Comparison of ENCODE assay signal across 20 cellular contexts in the genomic region with DNA sequence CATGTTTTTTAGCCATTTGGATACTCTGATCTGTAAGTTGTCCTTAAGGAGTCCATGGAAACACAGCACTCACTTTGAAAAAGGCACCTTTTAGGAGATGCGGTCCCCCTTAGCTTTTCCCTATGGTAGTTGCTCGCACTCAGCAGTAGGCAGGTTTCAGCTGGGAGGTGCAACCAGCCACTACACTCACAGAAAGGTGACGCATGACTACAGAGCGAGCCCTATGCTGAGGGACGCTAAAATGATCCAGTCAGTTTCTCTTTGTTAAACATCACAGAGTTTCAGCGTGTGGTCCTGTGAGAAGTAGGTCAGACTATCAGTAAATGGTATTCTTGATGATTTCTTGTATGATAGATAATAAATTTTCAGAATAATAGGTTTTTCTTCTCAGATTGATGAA.
A peak's percentile ranks its signal among the peaks of the same experiment; 100 is the strongest.
DNase-seq lines count a peak whose midpoint lies in the region; ATAC-seq, FAIRE-seq and TF ChIP-seq lines count a peak whose summit lies in the region.
"Had no signal": no experiment of that assay in that cellular context is flagged by ENCODE, and none has a peak within 500 bp of the region (broad histone marks: within the 10 kb centered on the region; RNA-seq: fewer than 3 reads in every experiment).

No MANE protein-coding gene starts in this region.

- in situ Hi-C loops in K562 (cut with MboI) = no loop called here

- H3K9me3 ChIP-seq in K562 (replicated peaks; ENCODE audit: control insufficient read depth, insufficient read depth, low read depth, low read length) = peaks cover 3% of the 10 kb centered on the region; the same call in 1 of the 2 replicates
- H3K9me3 ChIP-seq: BLaER1, Caco-2 had no signal

- no peak overlapping the region for H3K4me2 ChIP-seq in K562 (ENCODE audit: insufficient read depth, low read length)
- H3K4me2 ChIP-seq: BLaER1 had no signal

- peak; percentile 10 for DNase-seq in NCI-H748 (lab: John Stamatoyannopoulos, UW; ENCODE audit: unreplicated experiment)
- no peak for DNase-seq in NCI-H748 treated with DMSO at 0.1 percent for 48 hours (lab: John Stamatoyannopoulos, UW)
- DNase-seq in K562 (ENCODE audit: extremely low read depth in 1 of 4, low spot score in 3 of 4) = no peak
- DNase-seq in iPS-NIHi11 (ENCODE audit: low spot score) = peak; percentile 9
- DNase-seq in SHP77 treated with DMSO at 0.1 percent for 48 hours (lab: John Stamatoyannopoulos, UW) = no peak
- DNase-seq in cerebellar cortex (ENCODE audit: low spot score) = no peak
- DNase-seq in activated CD4-positive, CD25-positive, alpha-beta regulatory T cell treated with anti-CD3 and anti-CD28 coated beads, Interleukin-2, amount 50 U/mL, for 72 hours = no peak
- DNase-seq: Caco-2; CD4-positive, CD25-positive, alpha-beta regulatory T cell; CD8-positive, alpha-beta T cell; DMS153; DND-41; H9 had no signal

- H3K27me3 ChIP-seq in K562 (ENCODE audit: control insufficient read depth in 2 of 2, insufficient read depth in 2 of 2, low read length in 2 of 2) = no peaks in the 10 kb centered on the region
- H3K27me3 ChIP-seq: BLaER1 had no signal

- intact Hi-C loops in K562 (cut with micrococcal nuclease) = no loop called here

- no peaks in the 10 kb centered on the region for H3K4me1 ChIP-seq in K562 (replicated peaks in 1 of 2; ENCODE audit: control insufficient read depth in 2 of 2, insufficient read depth in 2 of 2, low read length in 2 of 2)
- H3K4me1 ChIP-seq: BLaER1, Caco-2 had no signal

- ATAC-seq in K562 = no peak
- ATAC-seq: CD8-positive, alpha-beta T cell; HCT116 had no signal

- POLR2A ChIA-PET in K562 (lab: Yijun Ruan, JAX) = no interaction called here

- no peak overlapping the region for H3K9ac ChIP-seq in K562 (ENCODE audit: insufficient read depth in 1 of 2, low read depth in 2 of 2, low read length in 2 of 2)
- H3K9ac ChIP-seq: BLaER1 had no signal

- H4K20me1 ChIP-seq in K562 (replicated peaks; ENCODE audit: control insufficient read depth, insufficient read depth, low read length) = no peaks in the 10 kb centered on the region
- H4K20me1 ChIP-seq: BLaER1 had no signal

- no peak for TF ChIP-seq CTCF in K562 (IDR thresholded peaks at IDR 0.05 in 2 of 3, conservative IDR thresholded peaks at IDR 0.05 in 1 of 3; ENCODE audit: insufficient read depth in 2 of 3, low read depth in 1 of 3, low read length in 3 of 3)

- H2AFZ ChIP-seq in K562 (ENCODE audit: low read depth, low read length) = no peak overlapping the region

- CTCF ChIA-PET in K562 (lab: Yijun Ruan, JAX; ENCODE audit: low intra/inter-chr PET ratio) = no interaction called here

- H3K4me3 ChIP-seq in K562 = no peak overlapping the region
- H3K4me3 ChIP-seq: BLaER1 had no signal

- H3K79me2 ChIP-seq in K562 (ENCODE audit: control insufficient read depth, insufficient read depth, low read length) = no peaks in the 10 kb centered on the region

- no peak for TF ChIP-seq POLR2A in K562 (conservative IDR thresholded peaks at IDR 0.05)

- H3K36me3 ChIP-seq in K562 (ENCODE audit: control insufficient read depth, insufficient read depth, low read length) = no peaks in the 10 kb centered on the region
- H3K36me3 ChIP-seq: BLaER1 had no signal

- no peak for FAIRE-seq in K562 (lab: Jason Lieb, UNC)
- FAIRE-seq: A204.1, G401.6, GM12892 had no signal

- TF ChIP-seq EP300 in K562 (IDR thresholded peaks at IDR 0.05; ENCODE audit: low read length) = no peak

- 2% methylated on average over 6 of the region's 6 CpGs for WGBS in K562 (ENCODE audit: insufficient coverage, low coverage, missing lambda C conversion rate)

- H3K9me1 ChIP-seq in K562 (ENCODE audit: control insufficient read depth, insufficient read depth, low read length) = no peaks in the 10 kb centered on the region

- BruUV-seq in K562 (replicated peaks; lab: Mats Ljungman, UMichigan) = no TSS peak

- TF ChIP-seq RAD21 in K562 (CRISPR knock-in tag; conservative IDR thresholded peaks at IDR 0.05 in 1 of 2, IDR thresholded peaks at IDR 0.05 in 1 of 2) = no peak

- no peak overlapping the region for H3K27ac ChIP-seq in K562 (ENCODE audit: extremely low read depth, low read depth, low read length)
- H3K27ac ChIP-seq: 22Rv1, BLaER1, C4-2B had no signal

TF ChIP-seq in K562, 482 proteins besides CTCF, POLR2A, EP300 and RAD21:
- 0 out of 2 replicates have a peak, but pooled peaks have one; percentile 14 for TF ChIP-seq BHLHE40 (IDR thresholded peaks at IDR 0.05; ENCODE audit: low read length)
- no peak for TF ChIP-seq FOXK1 (CRISPR knock-in tag; IDR thresholded peaks at IDR 0.05; ENCODE audit: borderline replicate concordance)
- TF ChIP-seq PRMT5 (CRISPR knock-in tag; IDR thresholded peaks at IDR 0.05) = 0 out of 2 replicates have a peak, but pooled peaks have one; percentile 43

Comparison
In these comparisons a context has a peak if more than half of its experiments do, and no peak if none do; other contexts are left out.
1. DNase-seq: peak in NCI-H748 (single experiment) and iPS-NIHi11 (single experiment); none in NCI-H748 treated with DMSO at 0.1 percent for 48 hours (single experiment), K562 (0 of 4), SHP77 treated with DMSO at 0.1 percent for 48 hours (single experiment), cerebellar cortex (single experiment) and activated CD4-positive, CD25-positive, alpha-beta regulatory T cell treated with anti-CD3 and anti-CD28 coated beads, Interleukin-2, amount 50 U/mL, for 72 hours (single experiment).